1 cellular context compared by ENCODE assay signal in genomic region chr1:227789042-227789880, GRCh38.
TF ChIP-seq lines count a peak whose summit lies in the region.

No MANE protein-coding gene starts in this region.

TF ChIP-seq in GM23338, 12 proteins besides CTCF, POLR2A, EP300 and RAD21 (continued from another document):
- TF ChIP-seq ETS1 (IDR thresholded peaks at IDR 0.05) (no peak), ZNF331 (CRISPR knock-in tag; IDR thresholded peaks at IDR 0.05; ENCODE audit: low read depth) (no peak), EZH2phosphoT487 (IDR thresholded peaks at IDR 0.05; ENCODE audit: unreplicated experiment) (no peak), STAT1 (IDR thresholded peaks at IDR 0.05; ENCODE audit: unreplicated experiment) (no peak), ZNF114 (CRISPR knock-in tag; IDR thresholded peaks at IDR 0.05) (no peak), JUNB (IDR thresholded peaks at IDR 0.05; ENCODE audit: unreplicated experiment) (no peak), REST (IDR thresholded peaks at IDR 0.05; ENCODE audit: unreplicated experiment) (no peak), NANOG (IDR thresholded peaks at IDR 0.05; ENCODE audit: borderline replicate concordance) (no peak), CREB1 (CRISPR knock-in tag; IDR thresholded peaks at IDR 0.05; ENCODE audit: low read depth) (no peak), EZH2 (IDR thresholded peaks at IDR 0.05; ENCODE audit: low read depth, unreplicated experiment) (no peak), POLR2AphosphoS5 (IDR thresholded peaks at IDR 0.05; ENCODE audit: low read depth) (no peak)
